2 cellular contexts compared by ENCODE assay signal in the genomic region with DNA sequence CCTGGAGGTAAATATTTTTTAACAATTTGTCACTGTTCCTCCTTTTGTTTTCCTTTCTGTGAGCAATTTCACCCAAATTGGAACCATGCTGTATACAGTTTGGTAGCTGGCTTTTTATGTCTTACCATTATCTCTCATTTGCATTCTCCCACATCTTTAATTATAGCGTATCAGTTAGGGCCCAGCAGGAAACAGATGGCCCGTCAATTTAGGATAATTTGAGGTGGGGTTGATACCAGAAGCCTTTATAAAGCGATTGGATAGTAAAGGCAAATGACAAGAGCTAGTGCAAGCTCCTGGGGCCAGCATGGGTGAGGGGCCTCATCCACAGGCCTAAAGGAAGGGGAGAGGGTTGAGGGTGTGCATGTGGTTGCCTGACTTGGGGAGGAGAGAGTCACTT.
TF ChIP-seq lines count a peak whose summit lies in the region.

No MANE protein-coding gene starts in this region.

TF ChIP-seq in SK-N-SH, 30 proteins besides CTCF, POLR2A, EP300 and RAD21:
- TF ChIP-seq JUND (IDR thresholded peaks at IDR 0.05) (no peak), RCOR1 (IDR thresholded peaks at IDR 0.05; ENCODE audit: low read length) (peak; percentile 54; the same call in 1 of the 2 replicates)

TF ChIP-seq in HepG2, 621 proteins besides CTCF, POLR2A, EP300 and RAD21:
- TF ChIP-seq HOXA3 (CRISPR knock-in tag; IDR thresholded peaks at IDR 0.05): no peak
- TF ChIP-seq GTF2F1 (IDR thresholded peaks at IDR 0.05; ENCODE audit: low read length): no peak
- TF ChIP-seq SATB2 (CRISPR knock-in tag; IDR thresholded peaks at IDR 0.05): no peak
- TF ChIP-seq MED8 (CRISPR knock-in tag; IDR thresholded peaks at IDR 0.05; ENCODE audit: insufficient replicate concordance): no peak
- TF ChIP-seq KAT8 (CRISPR knock-in tag; IDR thresholded peaks at IDR 0.05): no peak
- no peak for TF ChIP-seq ZNF383 (CRISPR knock-in tag; IDR thresholded peaks at IDR 0.05; ENCODE audit: borderline replicate concordance)
